ENCODE assay signal across 19 cellular contexts in the genomic region with DNA sequence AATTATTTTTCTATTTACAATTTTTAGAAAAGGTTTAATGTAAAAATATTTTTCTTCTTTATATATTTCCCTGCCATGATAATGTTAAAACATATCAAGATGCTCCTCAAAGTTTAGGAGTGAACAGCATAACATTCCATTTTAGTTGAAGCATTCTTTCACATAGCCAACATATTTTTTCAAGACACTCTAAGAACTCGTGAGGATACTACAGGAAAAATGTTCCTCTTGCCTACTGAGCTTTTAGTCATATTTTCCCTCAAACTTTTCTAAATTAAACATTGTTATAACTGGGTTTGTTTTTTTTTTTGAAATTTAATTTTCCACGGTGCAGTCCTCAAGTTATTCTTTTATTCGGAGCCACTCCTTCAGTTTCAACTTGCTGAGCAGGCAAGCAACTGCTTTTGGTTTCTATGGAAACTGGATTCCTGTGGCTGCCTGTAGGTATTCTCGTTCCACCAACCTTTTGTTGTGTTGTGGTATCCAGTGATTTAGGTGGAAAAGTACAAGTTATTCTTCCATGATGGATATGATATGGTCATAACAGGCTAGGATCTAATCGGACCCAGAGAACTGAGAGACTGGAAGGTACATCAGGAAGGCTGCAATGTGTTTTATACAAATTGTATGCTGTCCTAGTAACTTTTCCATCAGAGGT.
DNase-seq lines count a peak whose midpoint lies in the region; ATAC-seq and TF ChIP-seq lines count a peak whose summit lies in the region.
"Had no signal": no experiment of that assay in that cellular context is flagged by ENCODE, and none has a peak within 500 bp of the region (broad histone marks: within the 10 kb centered on the region; RNA-seq: fewer than 3 reads in every experiment).

No MANE protein-coding gene starts in this region.

- no peak overlapping the region for H3K27ac ChIP-seq in SK-N-SH (ENCODE audit: low read depth in 2 of 2, low read length in 1 of 2)
- H3K27ac ChIP-seq in endodermal cell (ENCODE audit: low read depth, low read length): peak overlapping the region; percentile 12
- H3K27ac ChIP-seq: BLaER1 had no signal

- DNase-seq in AG20443 (ENCODE audit: low spot score): peak; percentile 20
- DNase-seq in SK-N-SH: no peak
- no peak for DNase-seq in endodermal cell
- peak; percentile 1 for DNase-seq in myocyte (ENCODE audit: low read depth)
- no peak for DNase-seq in activated T-cell treated with anti-CD3 and anti-CD28 coated beads, Interleukin-2, amount 50 U/mL, for 1 hour
- no peak for DNase-seq in DMS153 (lab: John Stamatoyannopoulos, UW)
- no peak for DNase-seq in activated CD8-positive, alpha-beta T cell treated with anti-CD3 and anti-CD28 coated beads for 36 hours
- no peak for DNase-seq in DMS79 treated with DMSO at 0.1 percent for 48 hours (lab: John Stamatoyannopoulos, UW)
- DNase-seq: activated CD8-positive, alpha-beta memory T cell treated with anti-CD3 and anti-CD28 coated beads, Interleukin-2, amount 50 U/mL, for 48 hours; amygdala; effector memory CD4-positive, alpha-beta T cell; head of caudate nucleus; NCI-H1436; NCI-H774; SIG-M5; stimulated activated CD4-positive, alpha-beta T cell treated with anti-CD3 and anti-CD28 coated beads, Interleukin-2, amount 100 ng/mL, for 24 hours had no signal

- no peak for TF ChIP-seq CTCF in SK-N-SH (IDR thresholded peaks at IDR 0.05)
- no peak for TF ChIP-seq CTCF in endodermal cell (conservative IDR thresholded peaks at IDR 0.05)
- no peak for TF ChIP-seq CTCF in activated CD8-positive, alpha-beta T cell treated with anti-CD3 and anti-CD28 coated beads for 36 hours (IDR thresholded peaks at IDR 0.05)

- no peaks in the 10 kb centered on the region for H3K36me3 Mint-ChIP-seq in endodermal cell (ENCODE audit: low read depth)
- H3K36me3 Mint-ChIP-seq in activated CD8-positive, alpha-beta T cell treated with anti-CD3 and anti-CD28 coated beads for 36 hours (ENCODE audit: low read depth): no peaks in the 10 kb centered on the region
- H3K36me3 Mint-ChIP-seq: memory B cell had no signal

- H3K4me1 ChIP-seq in SK-N-SH (ENCODE audit: control insufficient read depth in 1 of 2, insufficient read depth in 2 of 2, low read depth in 1 of 2, low read length in 1 of 2) (no peaks in the 10 kb centered on the region), endodermal cell (ENCODE audit: control insufficient read depth, insufficient read depth, low read length) (no peaks in the 10 kb centered on the region)
- H3K4me1 ChIP-seq: BLaER1 had no signal

- no peak for TF ChIP-seq EP300 in SK-N-SH (IDR thresholded peaks at IDR 0.05; ENCODE audit: borderline replicate concordance in 1 of 2, low read depth in 1 of 2, low read length in 1 of 2)

- 20% methylated on average over 5 of the region's 5 CpGs for WGBS in SK-N-SH (ENCODE audit: low lambda C conversion rate)
- whole genome bisulfite sequencing in endodermal cell (ENCODE audit: insufficient coverage in 1 of 2, insufficient read length in 1 of 2), 2 experiments: 55 to 79% methylated on average over 2 to 5 of the region's 5 CpGs

- no peak overlapping the region for H3K4me3 Mint-ChIP-seq in endodermal cell
- H3K4me3 Mint-ChIP-seq in activated CD8-positive, alpha-beta T cell treated with anti-CD3 and anti-CD28 coated beads for 36 hours: no peak overlapping the region
- H3K4me3 Mint-ChIP-seq: memory B cell had no signal

- no peaks in the 10 kb centered on the region for H3F3A ChIP-seq in SK-N-SH (replicated peaks; ENCODE audit: insufficient read depth)

- H3K4me3 ChIP-seq in SK-N-SH (ENCODE audit: low read depth in 2 of 2, low read length in 1 of 2) (no peak overlapping the region), endodermal cell (ENCODE audit: low read length) (no peak overlapping the region)
- H3K4me3 ChIP-seq: BLaER1 had no signal

- H3K27me3 Mint-ChIP-seq in endodermal cell (ENCODE audit: insufficient read depth): no peaks in the 10 kb centered on the region
- no peaks in the 10 kb centered on the region for H3K27me3 Mint-ChIP-seq in activated CD8-positive, alpha-beta T cell treated with anti-CD3 and anti-CD28 coated beads for 36 hours
- H3K27me3 Mint-ChIP-seq: memory B cell had no signal

- no peak for ATAC-seq in activated CD8-positive, alpha-beta T cell treated with anti-CD3 and anti-CD28 coated beads for 36 hours
- ATAC-seq: HepG2 had no signal

- intact Hi-C loops in activated CD8-positive, alpha-beta T cell treated with anti-CD3 and anti-CD28 coated beads for 36 hours (cut with micrococcal nuclease): no loop called here

- TF ChIP-seq RAD21 in SK-N-SH (IDR thresholded peaks at IDR 0.05; ENCODE audit: low read length): no peak

- H2AFZ ChIP-seq in SK-N-SH (ENCODE audit: low read depth): 0 out of 2 replicates have a peak overlapping the region, but pooled peaks have one; percentile 29

- H3K9ac ChIP-seq in SK-N-SH (no peak overlapping the region), endodermal cell (ENCODE audit: extremely low read depth, low read length, poor library complexity, severe bottlenecking) (no peak overlapping the region)
- H3K9ac ChIP-seq: BLaER1 had no signal

- H3K9me3 ChIP-seq in SK-N-SH (no peaks in the 10 kb centered on the region), endodermal cell (ENCODE audit: control insufficient read depth, low read length) (peaks cover 30% of the 10 kb centered on the region)

- no peaks in the 10 kb centered on the region for H3K9me2 ChIP-seq in SK-N-SH

- H3K4me1 Mint-ChIP-seq in endodermal cell: peaks cover 3% of the 10 kb centered on the region
- no peaks in the 10 kb centered on the region for H3K4me1 Mint-ChIP-seq in activated CD8-positive, alpha-beta T cell treated with anti-CD3 and anti-CD28 coated beads for 36 hours (ENCODE audit: low read depth)
- H3K4me1 Mint-ChIP-seq: memory B cell had no signal

- H3K27ac Mint-ChIP-seq in endodermal cell: no peak overlapping the region
- H3K27ac Mint-ChIP-seq in activated CD8-positive, alpha-beta T cell treated with anti-CD3 and anti-CD28 coated beads for 36 hours: no peak overlapping the region
- H3K27ac Mint-ChIP-seq: memory B cell had no signal

- H3K36me3 ChIP-seq in SK-N-SH (replicated peaks in 1 of 2; ENCODE audit: control insufficient read depth in 1 of 2, insufficient read depth in 2 of 2, low read length in 1 of 2) (no peaks in the 10 kb centered on the region), endodermal cell (ENCODE audit: control insufficient read depth, insufficient read depth, low read length) (no peaks in the 10 kb centered on the region)
- H3K36me3 ChIP-seq: BLaER1 had no signal

- peaks cover 44% of the 10 kb centered on the region for H3K9me3 Mint-ChIP-seq in endodermal cell
- peaks cover 24% of the 10 kb centered on the region for H3K9me3 Mint-ChIP-seq in activated CD8-positive, alpha-beta T cell treated with anti-CD3 and anti-CD28 coated beads for 36 hours

- H3K4me2 ChIP-seq in SK-N-SH: no peak overlapping the region
- H3K4me2 ChIP-seq: BLaER1 had no signal

- no peaks in the 10 kb centered on the region for H3K79me2 ChIP-seq in SK-N-SH (ENCODE audit: insufficient read depth)

- POLR2A ChIA-PET in SK-N-SH (lab: Yijun Ruan, JAX): no interaction called here
- POLR2A ChIA-PET in activated CD8-positive, alpha-beta T cell treated with anti-CD3 and anti-CD28 coated beads for 36 hours (lab: Charles Lee): no interaction called here

- H4K20me1 ChIP-seq in SK-N-SH (ENCODE audit: insufficient read depth): no peaks in the 10 kb centered on the region
- H4K20me1 ChIP-seq: BLaER1 had no signal

- H3K27me3 ChIP-seq in SK-N-SH (ENCODE audit: insufficient read depth) (no peaks in the 10 kb centered on the region), endodermal cell (ENCODE audit: control insufficient read depth, insufficient read depth, low read length, poor library complexity, severe bottlenecking) (no peaks in the 10 kb centered on the region)
- H3K27me3 ChIP-seq: BLaER1 had no signal

- CTCF ChIA-PET in SK-N-SH (lab: Yijun Ruan, JAX): no interaction called here
- CTCF ChIA-PET in activated CD8-positive, alpha-beta T cell treated with anti-CD3 and anti-CD28 coated beads for 36 hours (lab: Charles Lee): interaction anchor here (1.2 kb wide), 1 partner anchor 18 kb away, joined by 3 read pairs; no protein-coding TSS in a partner anchor

TF ChIP-seq in SK-N-SH, 30 proteins besides CTCF, POLR2A, EP300 and RAD21 (continues in another document):
- TF ChIP-seq RCOR1 (IDR thresholded peaks at IDR 0.05; ENCODE audit: low read length) (no peak), TCF12 (IDR thresholded peaks at IDR 0.05) (no peak), PBX3 (IDR thresholded peaks at IDR 0.05) (no peak), MXI1 (IDR thresholded peaks at IDR 0.05; ENCODE audit: low read depth, low read length) (no peak), GATA2 (CRISPR knock-in tag; IDR thresholded peaks at IDR 0.05) (no peak), NRF1 (IDR thresholded peaks at IDR 0.05; ENCODE audit: low read depth, low read length) (no peak), RXRA (IDR thresholded peaks at IDR 0.05; ENCODE audit: borderline replicate concordance, low read depth) (no peak), TEAD4 (IDR thresholded peaks at IDR 0.05; ENCODE audit: borderline replicate concordance, insufficient read depth) (no peak), SIN3A (IDR thresholded peaks at IDR 0.05; ENCODE audit: borderline replicate concordance, low read depth, low read length) (no peak), EZH2phosphoT487 (IDR thresholded peaks at IDR 0.05; ENCODE audit: borderline replicate concordance, low read depth) (no peak)
- TF ChIP-seq, protein P1, sequence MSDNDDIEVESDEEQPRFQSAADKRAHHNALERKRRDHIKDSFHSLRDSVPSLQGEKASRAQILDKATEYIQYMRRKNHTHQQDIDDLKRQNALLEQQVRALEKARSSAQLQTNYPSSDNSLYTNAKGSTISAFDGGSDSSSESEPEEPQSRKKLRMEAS (IDR thresholded peaks at IDR 0.05; ENCODE audit: low read depth): no peak

Comparison
In these comparisons a context has a peak if more than half of its experiments do, and no peak if none do; other contexts are left out.
1. DNase-seq: peak in AG20443 (single experiment) and myocyte (single experiment); none in SK-N-SH (single experiment), endodermal cell (single experiment), activated T-cell treated with anti-CD3 and anti-CD28 coated beads, Interleukin-2, amount 50 U/mL, for 1 hour (single experiment), DMS153 (single experiment), activated CD8-positive, alpha-beta T cell treated with anti-CD3 and anti-CD28 coated beads for 36 hours (single experiment) and DMS79 treated with DMSO at 0.1 percent for 48 hours (single experiment).